In genomic region chr4:14241574-14241973, GRCh38 we compare ENCODE assay signal across 2 cellular contexts.
TF ChIP-seq lines count a peak whose summit lies in the region.

No MANE protein-coding gene starts in this region.

TF ChIP-seq in IMR-90, 13 proteins besides CTCF, POLR2A, EP300 and RAD21:
- no peak for TF ChIP-seq FOS (IDR thresholded peaks at IDR 0.05; ENCODE audit: low read depth, low read length)
- TF ChIP-seq CEBPB (IDR thresholded peaks at IDR 0.05; ENCODE audit: low read depth, low read length) = peak; percentile 80

TF ChIP-seq in H1, 55 proteins besides CTCF, POLR2A, EP300 and RAD21:
- TF ChIP-seq, protein P1, sequence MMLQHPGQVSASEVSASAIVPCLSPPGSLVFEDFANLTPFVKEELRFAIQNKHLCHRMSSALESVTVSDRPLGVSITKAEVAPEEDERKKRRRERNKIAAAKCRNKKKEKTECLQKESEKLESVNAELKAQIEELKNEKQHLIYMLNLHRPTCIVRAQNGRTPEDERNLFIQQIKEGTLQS (IDR thresholded peaks at IDR 0.05; ENCODE audit: insufficient read depth, low read depth, low read length) = no peak
- TF ChIP-seq CEBPB (IDR thresholded peaks at IDR 0.05; ENCODE audit: low read depth, low read length) = peak; percentile 56; the same call in 1 of the 2 replicates
